ENCODE assay signal across 16 cellular contexts in genomic region chr1:27138927-27139326, GRCh38. TPM values are rescaled to one million over a fixed set of nuclear protein-coding genes. Genes with fewer than 3 reads are reported as not detected.
DNase-seq lines count a peak whose midpoint lies in the region; ATAC-seq and TF ChIP-seq lines count a peak whose summit lies in the region.
"Had no signal": no experiment of that assay in that cellular context is flagged by ENCODE, and none has a peak within 500 bp of the region (broad histone marks: within the 10 kb centered on the region; RNA-seq: fewer than 3 reads in every experiment).

No MANE protein-coding gene starts in this region.

- H3K4me1 Mint-ChIP-seq in T-helper 1 cell treated with Interleukin-12 subunit alpha and Interleukin-12 subunit beta and Interleukin-4 antibody, amounts not matched to agents 30 μg/mL and 1 μg/mL, for 36 hours (ENCODE audit: low read depth): peaks cover 47% of the 10 kb centered on the region
- peaks cover 62% of the 10 kb centered on the region for H3K4me1 Mint-ChIP-seq in endothelial cell (ENCODE audit: unreplicated experiment)

- H2AFZ ChIP-seq in OCI-LY1 (ENCODE audit: low read length) (no peak overlapping the region), trophoblast cell (ENCODE audit: insufficient read depth, low read length, poor library complexity) (no peak overlapping the region)
- H2AFZ ChIP-seq: PC-9 had no signal

- no peaks in the 10 kb centered on the region for H3K9me2 ChIP-seq in OCI-LY1 (ENCODE audit: low read depth, low read length)

- H3K23ac ChIP-seq in trophoblast cell (ENCODE audit: low read length): no peak overlapping the region

- no peak overlapping the region for H2AK5ac ChIP-seq in trophoblast cell (ENCODE audit: low read length)

- H3K9ac ChIP-seq in OCI-LY1 (ENCODE audit: low read length) (no peak overlapping the region), trophoblast cell (ENCODE audit: low read length) (no peak overlapping the region)

- H3K79me2 ChIP-seq in OCI-LY1 (ENCODE audit: insufficient read depth, low read length) (no peaks in the 10 kb centered on the region), trophoblast cell (ENCODE audit: control insufficient read depth, insufficient read depth, low read length, poor library complexity) (peaks cover 14% of the 10 kb centered on the region)

- H3F3A ChIP-seq in OCI-LY1 (ENCODE audit: insufficient read depth, low read length): no peaks in the 10 kb centered on the region

- no peak overlapping the region for H3K4ac ChIP-seq in trophoblast cell (ENCODE audit: low read depth, low read length)

- H3K4me1 ChIP-seq in OCI-LY1 (ENCODE audit: insufficient read depth, low read length, severe bottlenecking): peaks cover 68% of the 10 kb centered on the region
- H3K4me1 ChIP-seq in trophoblast cell (ENCODE audit: control insufficient read depth in 1 of 2, insufficient read depth in 2 of 2, low read length in 2 of 2): peaks cover 39 to 49% of the 10 kb centered on the region in 2 experiments
- H3K4me1 ChIP-seq in BE2C: peaks cover 15% of the 10 kb centered on the region; the same call in 1 of the 2 replicates

- peaks cover 11% of the 10 kb centered on the region for H3K36me3 Mint-ChIP-seq in T-helper 1 cell treated with Interleukin-12 subunit alpha and Interleukin-12 subunit beta and Interleukin-4 antibody, amounts not matched to agents 30 μg/mL and 1 μg/mL, for 36 hours (ENCODE audit: low read depth)
- peaks cover 19% of the 10 kb centered on the region for H3K36me3 Mint-ChIP-seq in endothelial cell (ENCODE audit: low read depth, unreplicated experiment)

- H3K36me3 ChIP-seq in OCI-LY1 (ENCODE audit: insufficient read depth, low read length): no peaks in the 10 kb centered on the region
- H3K36me3 ChIP-seq in trophoblast cell (ENCODE audit: control insufficient read depth in 1 of 2, insufficient read depth in 2 of 2, low read length in 2 of 2): peaks cover 11 to 16% of the 10 kb centered on the region in 2 experiments
- no peaks in the 10 kb centered on the region for H3K36me3 ChIP-seq in BE2C
- H3K36me3 ChIP-seq: lower lobe of right lung had no signal

- H3K9me3 ChIP-seq in OCI-LY1 (ENCODE audit: low read length) (no peaks in the 10 kb centered on the region), trophoblast cell (ENCODE audit: insufficient read depth, low read depth, low read length) (no peaks in the 10 kb centered on the region), BE2C (no peaks in the 10 kb centered on the region)
- H3K9me3 ChIP-seq: lower lobe of right lung had no signal

- no peak overlapping the region for H2BK5ac ChIP-seq in trophoblast cell (ENCODE audit: low read depth, low read length, poor library complexity)

- H3K4me3 ChIP-seq in OCI-LY1 (ENCODE audit: low read depth, low read length, poor library complexity, severe bottlenecking): no peak overlapping the region
- no peak overlapping the region for H3K4me3 ChIP-seq in trophoblast cell (ENCODE audit: low read depth, low read length)
- H3K4me3 ChIP-seq in BE2C (ENCODE audit: low read depth, low read length): no peak overlapping the region
- H3K4me3 ChIP-seq: lower lobe of right lung, PC-9 had no signal

- DNase-seq in T-helper 1 cell (no peak), endothelial cell (ENCODE audit: low spot score) (no peak), trophoblast cell (no peak), BE2C (no peak)
- DNase-seq: CD8-positive, alpha-beta T cell; EL; H9; hypothalamus; lower lobe of right lung; NCI-H187 treated with DMSO at 0.1 percent for 48 hours; PC-9 had no signal

- ATAC-seq in GM21529 (IDR thresholded peaks at IDR 0.05; ENCODE audit: unreplicated experiment) (no peak), GM21825 (IDR thresholded peaks at IDR 0.05; ENCODE audit: unreplicated experiment) (no peak)
- ATAC-seq: CD8-positive, alpha-beta T cell; lower lobe of right lung had no signal

- no peak overlapping the region for H3K4me2 ChIP-seq in OCI-LY1 (ENCODE audit: low read length)
- no peak overlapping the region for H3K4me2 ChIP-seq in trophoblast cell (ENCODE audit: low read length)
- H3K4me2 ChIP-seq: PC-9 had no signal

- TF ChIP-seq CTCF in OCI-LY1 (IDR thresholded peaks at IDR 0.05; ENCODE audit: low read length) (no peak), endothelial cell (IDR thresholded peaks at IDR 0.05; ENCODE audit: unreplicated experiment) (no peak), BE2C (IDR thresholded peaks at IDR 0.05; ENCODE audit: low read depth, low read length) (no peak)

- no peak overlapping the region for H2BK120ac ChIP-seq in trophoblast cell (ENCODE audit: insufficient read depth, low read length, poor library complexity)

- WGBS in trophoblast cell (ENCODE audit: extremely low coverage, insufficient coverage, insufficient read length): no CpG with 5 or more reads among the region's 6 CpGs

- H3K4me3 Mint-ChIP-seq in T-helper 1 cell treated with Interleukin-12 subunit alpha and Interleukin-12 subunit beta and Interleukin-4 antibody, amounts not matched to agents 30 μg/mL and 1 μg/mL, for 36 hours: no peak overlapping the region
- peak overlapping the region; percentile 64 for H3K4me3 Mint-ChIP-seq in endothelial cell (ENCODE audit: unreplicated experiment)
- H3K4me3 Mint-ChIP-seq: CD8-positive, alpha-beta T cell; H9; stimulated activated naive CD8-positive, alpha-beta T cell treated with anti-CD3 and anti-CD28 coated beads, Interleukin-15, Interleukin-2, amounts not matched to agents 100 ng/mL and 50 ng/mL, for 24 hours had no signal

- no peaks in the 10 kb centered on the region for H3K9me3 Mint-ChIP-seq in T-helper 1 cell treated with Interleukin-12 subunit alpha and Interleukin-12 subunit beta and Interleukin-4 antibody, amounts not matched to agents 30 μg/mL and 1 μg/mL, for 36 hours
- no peaks in the 10 kb centered on the region for H3K9me3 Mint-ChIP-seq in endothelial cell (ENCODE audit: unreplicated experiment)
- H3K9me3 Mint-ChIP-seq: CD8-positive, alpha-beta T cell; H9; stimulated activated naive CD8-positive, alpha-beta T cell treated with anti-CD3 and anti-CD28 coated beads, Interleukin-15, Interleukin-2, amounts not matched to agents 100 ng/mL and 50 ng/mL, for 24 hours had no signal

- no peak overlapping the region for H4K91ac ChIP-seq in trophoblast cell (ENCODE audit: low read depth, low read length)

- no peaks in the 10 kb centered on the region for H4K20me1 ChIP-seq in OCI-LY1 (ENCODE audit: insufficient read depth, low read length)

- peak overlapping the region; percentile 24 for H3K18ac ChIP-seq in trophoblast cell (ENCODE audit: low read length)

- no peak overlapping the region for H4K12ac ChIP-seq in trophoblast cell (ENCODE audit: low read depth, low read length)

- H3K27me3 Mint-ChIP-seq in T-helper 1 cell treated with Interleukin-12 subunit alpha and Interleukin-12 subunit beta and Interleukin-4 antibody, amounts not matched to agents 30 μg/mL and 1 μg/mL, for 36 hours (ENCODE audit: low read depth): no peaks in the 10 kb centered on the region
- peaks cover 17% of the 10 kb centered on the region for H3K27me3 Mint-ChIP-seq in endothelial cell (ENCODE audit: unreplicated experiment)
- H3K27me3 Mint-ChIP-seq: stimulated activated naive CD8-positive, alpha-beta T cell treated with anti-CD3 and anti-CD28 coated beads, Interleukin-15, Interleukin-2, amounts not matched to agents 100 ng/mL and 50 ng/mL, for 24 hours had no signal

- H3K27ac ChIP-seq in OCI-LY1 (ENCODE audit: low read depth, low read length, poor library complexity, severe bottlenecking) (peak overlapping the region; percentile 90), trophoblast cell (ENCODE audit: low read depth, low read length) (no peak overlapping the region)
- H3K27ac ChIP-seq: PC-9 had no signal

- H3K27ac Mint-ChIP-seq in T-helper 1 cell treated with Interleukin-12 subunit alpha and Interleukin-12 subunit beta and Interleukin-4 antibody, amounts not matched to agents 30 μg/mL and 1 μg/mL, for 36 hours: peak overlapping the region; percentile 39
- no peak overlapping the region for H3K27ac Mint-ChIP-seq in endothelial cell (ENCODE audit: unreplicated experiment)

- H3K79me1 ChIP-seq in trophoblast cell (ENCODE audit: low read length): peaks cover 11% of the 10 kb centered on the region

- H3K27me3 ChIP-seq in OCI-LY1 (ENCODE audit: insufficient read depth, low read length): no peaks in the 10 kb centered on the region
- H3K27me3 ChIP-seq in trophoblast cell (ENCODE audit: insufficient read depth, low read length): no peaks in the 10 kb centered on the region
- H3K27me3 ChIP-seq in BE2C: no peaks in the 10 kb centered on the region

- no peak overlapping the region for H4K8ac ChIP-seq in trophoblast cell (ENCODE audit: low read depth, low read length)

- H3K14ac ChIP-seq in trophoblast cell (ENCODE audit: low read length): no peak overlapping the region

- H2BK12ac ChIP-seq in trophoblast cell (ENCODE audit: low read length): no peak overlapping the region

RNA-seq across cellular contexts. Expression of gene SLC9A1, which starts 16.0 kb away (rescaled TPM):
- 96.2 TPM for total RNA-seq in endothelial cell (ENCODE audit: unreplicated experiment)
- 114 and 122 TPM in 2 replicates for polyA plus RNA-seq in trophoblast cell (2013)
- polyA plus RNA-seq in BE2C (2012; ENCODE audit: insufficient read depth, insufficient read length, low read depth): 15.6 TPM
